Comparison of ENCODE assay signal across 8 cellular contexts in genomic region chr1:89598450-89599331, GRCh38. TPM values are rescaled to one million over a fixed set of nuclear protein-coding genes. Genes with fewer than 3 reads are reported as not detected.
A peak's percentile ranks its signal among the peaks of the same experiment; 100 is the strongest.
DNase-seq lines count a peak whose midpoint lies in the region; ATAC-seq, FAIRE-seq and TF ChIP-seq lines count a peak whose summit lies in the region.

No MANE protein-coding gene starts in this region.

- H3K4me2 ChIP-seq in astrocyte (ENCODE audit: low read length) = no peak overlapping the region

- intact Hi-C loops in tibial artery (cut with DNase I; ENCODE audit: low total_unique reads) = loop anchor here (5.0 kb wide), 1 partner anchor 116 kb away; no protein-coding TSS in a partner anchor

- H3K4me1 Mint-ChIP-seq in astrocyte (ENCODE audit: low read depth, unreplicated experiment) = peaks cover 2% of the 10 kb centered on the region

- no peaks in the 10 kb centered on the region for H3K36me3 Mint-ChIP-seq in astrocyte (ENCODE audit: low read depth, unreplicated experiment)

- no peaks in the 10 kb centered on the region for H3K9me3 Mint-ChIP-seq in astrocyte (ENCODE audit: unreplicated experiment)

- H3K27ac ChIP-seq in astrocyte (ENCODE audit: low read depth, low read length) = no peak overlapping the region
- H3K27ac ChIP-seq in tibial artery = no peak overlapping the region

- H3K4me3 ChIP-seq in astrocyte (ENCODE audit: insufficient read depth, low read depth, low read length) = no peak overlapping the region
- no peak overlapping the region for H3K4me3 ChIP-seq in tibial artery

- ATAC-seq in HG02759 (IDR thresholded peaks at IDR 0.05; ENCODE audit: unreplicated experiment) = peak; percentile 54

- H3K27ac Mint-ChIP-seq in astrocyte (ENCODE audit: unreplicated experiment) = no peak overlapping the region

- no peak overlapping the region for H3K4me3 Mint-ChIP-seq in astrocyte (ENCODE audit: unreplicated experiment)

- peak; percentile 63 for TF ChIP-seq CTCF in astrocyte (IDR thresholded peaks at IDR 0.05; ENCODE audit: insufficient read depth, low read depth, low read length)
- peak; percentile 61 to 65 for TF ChIP-seq CTCF in tibial artery (IDR thresholded peaks at IDR 0.05)

- FAIRE-seq in astrocyte (lab: Jason Lieb, UNC) = peak; percentile 5

- no peaks in the 10 kb centered on the region for H3K79me2 ChIP-seq in astrocyte (ENCODE audit: insufficient read depth, low read length)

- H3K36me3 ChIP-seq in astrocyte (ENCODE audit: insufficient read depth, low read length) = no peaks in the 10 kb centered on the region
- no peaks in the 10 kb centered on the region for H3K36me3 ChIP-seq in tibial artery

- H3K9ac ChIP-seq in astrocyte (ENCODE audit: low read length) = no peak overlapping the region

- H3K9me3 ChIP-seq in astrocyte (ENCODE audit: insufficient read depth, low read depth, low read length) (no peaks in the 10 kb centered on the region), tibial artery (no peaks in the 10 kb centered on the region)

- DNase-seq in DMS53 (lab: John Stamatoyannopoulos, UW) = peak; percentile 74
- peak; percentile 34 for DNase-seq in NCI-H460 (ENCODE audit: extremely low read depth, low read depth)
- no peak for DNase-seq in astrocyte (ENCODE audit: low read depth)
- peak; percentile 71 for DNase-seq in iPS-NIHi11 (ENCODE audit: low spot score)
- no peak for DNase-seq in tibial artery
- no peak for DNase-seq in UCSD-AML1 (lab: John Stamatoyannopoulos, UW; ENCODE audit: unreplicated experiment)
- DNase-seq in middle frontal gyrus (ENCODE audit: extremely low spot score, low spot score) = no peak

- H3K27me3 Mint-ChIP-seq in astrocyte (ENCODE audit: low read depth, unreplicated experiment) = peaks cover 27% of the 10 kb centered on the region

- H4K20me1 ChIP-seq in astrocyte (ENCODE audit: insufficient read depth, low read length) = no peaks in the 10 kb centered on the region

- H2AFZ ChIP-seq in astrocyte (ENCODE audit: low read depth, low read length) = no peak overlapping the region

- peaks cover 4% of the 10 kb centered on the region for H3K4me1 ChIP-seq in astrocyte (ENCODE audit: insufficient read depth, low read length)
- no peaks in the 10 kb centered on the region for H3K4me1 ChIP-seq in tibial artery

- H3K27me3 ChIP-seq in astrocyte (ENCODE audit: insufficient read depth, low read length) = no peaks in the 10 kb centered on the region
- no peaks in the 10 kb centered on the region for H3K27me3 ChIP-seq in tibial artery

RNA-seq across cellular contexts. Expression of gene LRRC8C, which starts 34.2 kb away (rescaled TPM):
- 2.2 and 2.3 TPM in 2 replicates for total RNA-seq in NCI-H460 (2014; rRNA removed; shearing (Covaris generic))
- polyA plus RNA-seq in NCI-H460 (2014; cell fraction: nucleus; rRNA removed) = 0.89 and 0.91 TPM in 2 replicates
- 2.3 and 2.4 TPM in 2 replicates for total RNA-seq in astrocyte

Comparison
In these comparisons a context has a peak if more than half of its experiments do, and no peak if none do; other contexts are left out.
1. DNase-seq: peak in DMS53 (single experiment), NCI-H460 (single experiment) and iPS-NIHi11 (single experiment); none in astrocyte (single experiment), tibial artery (0 of 2), UCSD-AML1 (single experiment) and middle frontal gyrus (single experiment).